2 cellular contexts compared by ENCODE assay signal in the genomic region with DNA sequence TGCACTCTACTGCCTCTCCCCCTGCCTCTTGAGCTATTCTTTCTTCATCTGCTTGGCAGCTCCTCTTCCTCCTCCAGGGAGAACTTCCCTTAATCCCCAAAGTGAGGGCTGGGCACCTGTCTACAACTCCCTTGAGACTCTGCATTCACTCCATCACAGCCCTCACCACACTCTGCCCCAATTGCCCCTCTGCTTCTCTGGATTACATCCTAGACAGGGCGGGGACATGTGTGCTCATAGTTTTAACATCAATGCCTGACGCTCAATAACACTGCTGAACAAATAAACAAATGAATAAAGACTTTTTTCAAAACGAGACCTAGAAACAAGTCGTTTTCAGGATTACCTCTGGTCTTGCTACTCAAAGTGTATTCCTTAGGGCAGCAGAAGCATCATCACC.
TF ChIP-seq lines count a peak whose summit lies in the region.

No MANE protein-coding gene starts in this region.

TF ChIP-seq in liver, 16 proteins besides CTCF, POLR2A, EP300 and RAD21 (continued from another document):
- TF ChIP-seq REST (IDR thresholded peaks at IDR 0.05): no peak
- TF ChIP-seq GABPA (IDR thresholded peaks at IDR 0.05 in 1 of 2, conservative IDR thresholded peaks at IDR 0.05 in 1 of 2): no peak
- no peak for TF ChIP-seq SP1 (IDR thresholded peaks at IDR 0.05)
- no peak for TF ChIP-seq HNF4A (conservative IDR thresholded peaks at IDR 0.05)
- no peak for TF ChIP-seq YY1 (IDR thresholded peaks at IDR 0.05)

TF ChIP-seq in HepG2, 621 proteins besides CTCF, POLR2A, EP300 and RAD21 (continued from another document):
- TF ChIP-seq NFAT5 (CRISPR knock-in tag; IDR thresholded peaks at IDR 0.05) (no peak), GTF2F1 (IDR thresholded peaks at IDR 0.05; ENCODE audit: low read length) (no peak), SNRNP70 (IDR thresholded peaks at IDR 0.05; ENCODE audit: low read depth, low read length) (no peak), NKX3-1 (CRISPR knock-in tag; IDR thresholded peaks at IDR 0.05) (no peak), TAF15 (IDR thresholded peaks at IDR 0.05; ENCODE audit: low read depth, low read length, poor library complexity, severe bottlenecking) (no peak)
